In genomic region chr9:114123031-114123977, GRCh38 we compare ENCODE assay signal across 1 cellular context.
TF ChIP-seq lines count a peak whose summit lies in the region.

No MANE protein-coding gene starts in this region.

TF ChIP-seq in liver, 16 proteins besides CTCF, POLR2A, EP300 and RAD21 (continued from another document):
- peak; percentile 91 to 92 for TF ChIP-seq HNF4A (conservative IDR thresholded peaks at IDR 0.05)
- TF ChIP-seq NR2F2 (IDR thresholded peaks at IDR 0.05) = no peak
- no peak for TF ChIP-seq JUND (IDR thresholded peaks at IDR 0.05)
- no peak for TF ChIP-seq FOXA2 (IDR thresholded peaks at IDR 0.05)
- TF ChIP-seq YY1 (IDR thresholded peaks at IDR 0.05) = no peak
- no peak for TF ChIP-seq ZBTB33 (IDR thresholded peaks at IDR 0.05)
- no peak for TF ChIP-seq FOXA1 (IDR thresholded peaks at IDR 0.05)
- TF ChIP-seq RXRA (IDR thresholded peaks at IDR 0.05) = peak; percentile 45 to 61
- TF ChIP-seq GABPA (IDR thresholded peaks at IDR 0.05 in 1 of 2, conservative IDR thresholded peaks at IDR 0.05 in 1 of 2) = no peak
- peak; percentile 62 for TF ChIP-seq SP1 (IDR thresholded peaks at IDR 0.05)
- no peak for TF ChIP-seq EGR1 (IDR thresholded peaks at IDR 0.05; ENCODE audit: low read depth in 2 of 2)
- no peak for TF ChIP-seq TAF1 (conservative IDR thresholded peaks at IDR 0.05)
- TF ChIP-seq MAX (IDR thresholded peaks at IDR 0.05) = peak; percentile 12
- no peak for TF ChIP-seq REST (IDR thresholded peaks at IDR 0.05)
- TF ChIP-seq HNF4G (IDR thresholded peaks at IDR 0.05) = peak; percentile 73
